In genomic region chr5:16577677-16578076, GRCh38 we compare ENCODE assay signal across 19 cellular contexts. TPM values are rescaled to one million over a fixed set of nuclear protein-coding genes. Genes with fewer than 3 reads are reported as not detected.
A peak's percentile ranks its signal among the peaks of the same experiment; 100 is the strongest.
DNase-seq lines count a peak whose midpoint lies in the region; ATAC-seq, FAIRE-seq and TF ChIP-seq lines count a peak whose summit lies in the region.
"Had no signal": no experiment of that assay in that cellular context is flagged by ENCODE, and none has a peak within 500 bp of the region (broad histone marks: within the 10 kb centered on the region; RNA-seq: fewer than 3 reads in every experiment).

No MANE protein-coding gene starts in this region.

- in situ Hi-C loops in GM12878 (cut with MboI), result no loop called here
- in situ Hi-C loops in brain microvascular endothelial cell (cut with HindIII; ENCODE audit: low pct_ligation_motif_present, low sequenced_read_pairs), result no loop called here

- H3K4me3 ChIP-seq in GM12878 (no peak overlapping the region), brain microvascular endothelial cell (ENCODE audit: low read depth, low read length) (no peak overlapping the region)
- H3K4me3 ChIP-seq: body of pancreas had no signal

- DNase-seq in NCI-H1436 (lab: John Stamatoyannopoulos, UW), result peak; percentile 8
- DNase-seq in NCI-H1436 treated with DMSO at 0.1 percent for 48 hours (lab: John Stamatoyannopoulos, UW), result no peak
- peak; percentile 18 for DNase-seq in stimulated activated CD4-positive, alpha-beta T cell treated with anti-CD3 and anti-CD28 coated beads, Interleukin-1b, Interleukin-23, amount 100 ng/mL, for 48 hours
- no peak for DNase-seq in stimulated activated CD4-positive, alpha-beta T cell treated with anti-CD3 and anti-CD28 coated beads, Interleukin-12 subunit alpha, Interleukin-12 subunit beta, amount 100 ng/mL, for 4 hours
- DNase-seq in GM12878 (ENCODE audit: low read depth, low spot score), result no peak
- DNase-seq in substantia nigra (lab: John Stamatoyannopoulos, UW), result no peak
- DNase-seq in brain microvascular endothelial cell, result no peak
- DNase-seq in NCI-H226, result no peak
- DNase-seq: body of pancreas; CD4-positive, alpha-beta memory T cell; effector memory CD4-positive, alpha-beta T cell; foreskin keratinocyte had no signal

- no peaks in the 10 kb centered on the region; the same call in 1 of the 2 replicates for H3K4me1 ChIP-seq in GM12878 (ENCODE audit: control insufficient read depth, insufficient read depth, low read length)

- intact Hi-C loops in GM12878 (cut with micrococcal nuclease; ENCODE audit: unreplicated experiment), result no loop called here

- no peak overlapping the region for H2AFZ ChIP-seq in GM12878 (ENCODE audit: control insufficient read depth, low read depth, low read length)

- no peaks in the 10 kb centered on the region for H3K36me3 ChIP-seq in GM12878 (ENCODE audit: control insufficient read depth in 2 of 2, insufficient read depth in 2 of 2, low read length in 1 of 2)
- no peaks in the 10 kb centered on the region for H3K36me3 ChIP-seq in brain microvascular endothelial cell (replicated peaks)

- no peak for TF ChIP-seq CTCF in GM12878 (IDR thresholded peaks at IDR 0.05 in 2 of 3, conservative IDR thresholded peaks at IDR 0.05 in 1 of 3; ENCODE audit: control insufficient read depth in 2 of 3, extremely low read depth in 1 of 3, insufficient read depth in 1 of 3, low read depth in 3 of 3, low read length in 3 of 3)
- TF ChIP-seq CTCF in brain microvascular endothelial cell (IDR thresholded peaks at IDR 0.05; ENCODE audit: low read depth, low read length, missing control alignments), result no peak

- CTCF ChIA-PET in GM12878 (lab: Yijun Ruan, JAX), result interaction anchor here (0.8 to 2.0 kb wide), 3 partner anchors 8 to 29 kb away, joined by 3 to 6 read pairs (median 5); no protein-coding TSS in a partner anchor

- H4K20me1 ChIP-seq in GM12878 (ENCODE audit: control insufficient read depth, insufficient read depth), result no peaks in the 10 kb centered on the region

- H3K27me3 ChIP-seq in GM12878 (replicated peaks in 1 of 2; ENCODE audit: control insufficient read depth in 2 of 2, insufficient read depth in 2 of 2, low read length in 1 of 2) (no peaks in the 10 kb centered on the region), brain microvascular endothelial cell (replicated peaks) (no peaks in the 10 kb centered on the region)
- H3K27me3 ChIP-seq: body of pancreas, foreskin keratinocyte had no signal

- RAD21 ChIA-PET in GM12878 (lab: Charles Lee; ENCODE audit: unreplicated experiment), result no interaction called here

- H3K4me2 ChIP-seq in GM12878 (ENCODE audit: control insufficient read depth, insufficient read depth), result no peak overlapping the region
- H3K4me2 ChIP-seq: KMS-11 had no signal

- no peaks in the 10 kb centered on the region for H3K79me2 ChIP-seq in GM12878 (ENCODE audit: control insufficient read depth, insufficient read depth, low read length)

- 37% methylated on average over 11 of the region's 11 CpGs for WGBS in GM12878 (ENCODE audit: insufficient coverage, insufficient replicate concordance, low lambda C conversion rate, missing lambda C conversion rate)

- TF ChIP-seq POLR2A in GM12878 (IDR thresholded peaks at IDR 0.05; ENCODE audit: low read depth, low read length), result no peak

- no TSS peak for BruUV-seq in GM12878 (replicated peaks; lab: Mats Ljungman, UMichigan)

- H3K27ac ChIP-seq in GM12878 (ENCODE audit: control insufficient read depth, insufficient read depth) (no peak overlapping the region), substantia nigra (ENCODE audit: low read depth, low read length, poor library complexity, severe bottlenecking) (peak overlapping the region; percentile 61), brain microvascular endothelial cell (no peak overlapping the region)
- H3K27ac ChIP-seq: 22Rv1, body of pancreas, foreskin keratinocyte, KMS-11 had no signal

- no peak for TF ChIP-seq EP300 in GM12878 (IDR thresholded peaks at IDR 0.05; ENCODE audit: borderline replicate concordance in 1 of 2, control insufficient read depth in 1 of 2, low read depth in 2 of 2, low read length in 2 of 2)

- no peak overlapping the region for H3K9ac ChIP-seq in GM12878 (ENCODE audit: control insufficient read depth, insufficient read depth, low read length)
- H3K9ac ChIP-seq: KMS-11 had no signal

- ATAC-seq in GM12878, result peak; percentile 59
- ATAC-seq: body of pancreas, foreskin keratinocyte, left lobe of liver, WTC11 had no signal

- FAIRE-seq in GM12878 (lab: Jason Lieb, UNC), result no peak
- FAIRE-seq: colon, GM18507 had no signal

- SMC1A ChIA-PET in GM12878 (lab: Charles Lee; ENCODE audit: uncharacterized antibody, unreplicated experiment), result interaction anchor here (0.9 kb wide), 1 partner anchor 26 kb away, joined by 3 read pairs; no protein-coding TSS in a partner anchor

- no peak for TF ChIP-seq RAD21 in GM12878 (IDR thresholded peaks at IDR 0.05; ENCODE audit: insufficient read depth, low read depth, low read length)

- H3K9me3 ChIP-seq in GM12878 (replicated peaks; ENCODE audit: control insufficient read depth, insufficient read depth, low read length), result no peaks in the 10 kb centered on the region
- H3K9me3 ChIP-seq: body of pancreas had no signal

- POLR2A ChIA-PET in GM12878 (lab: Charles Lee), result no interaction called here

TF ChIP-seq in GM12878, 131 proteins besides CTCF, POLR2A, EP300 and RAD21 (continues in another document):
- TF ChIP-seq CBFB (IDR thresholded peaks at IDR 0.05; ENCODE audit: low read depth) (no peak), ZSCAN29 (IDR thresholded peaks at IDR 0.05) (no peak), MTA3 (IDR thresholded peaks at IDR 0.05; ENCODE audit: borderline replicate concordance, low read length) (no peak), RB1 (IDR thresholded peaks at IDR 0.05; ENCODE audit: borderline replicate concordance) (no peak), SIX5 (IDR thresholded peaks at IDR 0.05; ENCODE audit: low read depth, low read length, severe bottlenecking) (no peak), SMAD5 (IDR thresholded peaks at IDR 0.05; ENCODE audit: low read depth) (no peak), TCF3 (IDR thresholded peaks at IDR 0.05; ENCODE audit: borderline replicate concordance, insufficient read depth, low read depth, low read length) (no peak), NFYA (IDR thresholded peaks at IDR 0.05; ENCODE audit: borderline replicate concordance, low read depth, low read length) (no peak), CREM (IDR thresholded peaks at IDR 0.05; ENCODE audit: low read depth) (no peak)
- TF ChIP-seq, protein P1, sequence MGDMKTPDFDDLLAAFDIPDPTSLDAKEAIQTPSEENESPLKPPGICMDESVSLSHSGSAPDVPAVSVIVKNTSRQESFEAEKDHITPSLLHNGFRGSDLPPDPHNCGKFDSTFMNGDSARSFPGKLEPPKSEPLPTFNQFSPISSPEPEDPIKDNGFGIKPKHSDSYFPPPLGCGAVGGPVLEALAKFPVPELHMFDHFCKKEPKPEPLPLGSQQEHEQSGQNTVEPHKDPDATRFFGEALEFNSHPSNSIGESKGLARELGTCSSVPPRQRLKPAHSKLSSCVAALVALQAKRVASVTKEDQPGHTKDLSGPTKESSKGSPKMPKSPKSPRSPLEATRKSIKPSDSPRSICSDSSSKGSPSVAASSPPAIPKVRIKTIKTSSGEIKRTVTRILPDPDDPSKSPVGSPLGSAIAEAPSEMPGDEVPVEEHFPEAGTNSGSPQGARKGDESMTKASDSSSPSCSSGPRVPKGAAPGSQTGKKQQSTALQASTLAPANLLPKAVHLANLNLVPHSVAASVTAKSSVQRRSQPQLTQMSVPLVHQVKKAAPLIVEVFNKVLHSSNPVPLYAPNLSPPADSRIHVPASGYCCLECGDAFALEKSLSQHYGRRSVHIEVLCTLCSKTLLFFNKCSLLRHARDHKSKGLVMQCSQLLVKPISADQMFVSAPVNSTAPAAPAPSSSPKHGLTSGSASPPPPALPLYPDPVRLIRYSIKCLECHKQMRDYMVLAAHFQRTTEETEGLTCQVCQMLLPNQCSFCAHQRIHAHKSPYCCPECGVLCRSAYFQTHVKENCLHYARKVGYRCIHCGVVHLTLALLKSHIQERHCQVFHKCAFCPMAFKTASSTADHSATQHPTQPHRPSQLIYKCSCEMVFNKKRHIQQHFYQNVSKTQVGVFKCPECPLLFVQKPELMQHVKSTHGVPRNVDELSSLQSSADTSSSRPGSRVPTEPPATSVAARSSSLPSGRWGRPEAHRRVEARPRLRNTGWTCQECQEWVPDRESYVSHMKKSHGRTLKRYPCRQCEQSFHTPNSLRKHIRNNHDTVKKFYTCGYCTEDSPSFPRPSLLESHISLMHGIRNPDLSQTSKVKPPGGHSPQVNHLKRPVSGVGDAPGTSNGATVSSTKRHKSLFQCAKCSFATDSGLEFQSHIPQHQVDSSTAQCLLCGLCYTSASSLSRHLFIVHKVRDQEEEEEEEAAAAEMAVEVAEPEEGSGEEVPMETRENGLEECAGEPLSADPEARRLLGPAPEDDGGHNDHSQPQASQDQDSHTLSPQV (IDR thresholded peaks at IDR 0.05), result no peak

RNA-seq across cellular contexts. Expression of gene RETREG1, which starts 39.1 kb away (rescaled TPM):
- total RNA-seq in GM12878 (2013; cell fraction: nucleolus; rRNA removed), result 0.48 TPM in 1 of 2 replicates, not detected in the other
- total RNA-seq in GM12878 (2014; rRNA removed) (7.9 and 9.3 TPM in 2 replicates), GM12878 (2014; rRNA removed; fragmentation: Illumina TruSeq; extraction: Trizol) (8.4 and 8.9 TPM in 2 replicates), GM12878 (2021) (8.0 and 12.2 TPM in 2 replicates)
- polyA plus RNA-seq in GM12878 (2011; ENCODE audit: low read depth), result 0.29 TPM
- polyA plus RNA-seq in GM12878 (2011; rRNA removed) (3.9 and 4.8 TPM in 2 replicates), GM12878 (2014; fragmentation: Illumina TruSeq; extraction: Trizol) (6.4 and 7.2 TPM in 2 replicates), GM12878 (2014; fragmentation: Nextera tagmentation; extraction: Ambion mirVana) (1 to 10 TPM; 3.9 to 5.1 TPM), GM12878 (2014; rRNA removed) (6.3 and 6.5 TPM in 2 replicates), GM12878 (2016; fragmentation: Nextera tagmentation; extraction: Ambion mirVana) (1 to 10 TPM; 6.0 to 7.1 TPM)
- polyA plus RNA-seq in GM12878 (2011; cell fraction: cytosol; rRNA removed), result 3.7 and 4.1 TPM in 2 replicates
- polyA plus RNA-seq in GM12878 (2011; cell fraction: nucleus; rRNA removed), result 2.7 and 3.3 TPM in 2 replicates
- 0.95 TPM in 2 replicates for polyA plus RNA-seq in GM12878 (2012)
- polyA minus RNA-seq in GM12878 (2011; rRNA and poly(A)+ RNA removed), result 3.3 and 6.4 TPM in 2 replicates
- 1.9 and 2.2 TPM in 2 replicates for polyA minus RNA-seq in GM12878 (2011; cell fraction: cytosol; rRNA and poly(A)+ RNA removed)
- polyA minus RNA-seq in GM12878 (2011; cell fraction: nucleus; rRNA and poly(A)+ RNA removed), result 2.2 and 3.3 TPM in 2 replicates
- total RNA-seq: G401 had no signal

Comparison
In these comparisons a context has a peak if more than half of its experiments do, and no peak if none do; other contexts are left out.
1. DNase-seq: peak in NCI-H1436 (single experiment) and stimulated activated CD4-positive, alpha-beta T cell treated with anti-CD3 and anti-CD28 coated beads, Interleukin-1b, Interleukin-23, amount 100 ng/mL, for 48 hours (single experiment); none in NCI-H1436 treated with DMSO at 0.1 percent for 48 hours (single experiment), stimulated activated CD4-positive, alpha-beta T cell treated with anti-CD3 and anti-CD28 coated beads, Interleukin-12 subunit alpha, Interleukin-12 subunit beta, amount 100 ng/mL, for 4 hours (single experiment), GM12878 (single experiment), substantia nigra (0 of 49), brain microvascular endothelial cell (single experiment) and NCI-H226 (single experiment).